21 cellular contexts compared by ENCODE assay signal in genomic region chr12:74286254-74286653, GRCh38.
DNase-seq lines count a peak whose midpoint lies in the region; ATAC-seq, FAIRE-seq and TF ChIP-seq lines count a peak whose summit lies in the region.
"Had no signal": no experiment of that assay in that cellular context is flagged by ENCODE, and none has a peak within 500 bp of the region (broad histone marks: within the 10 kb centered on the region; RNA-seq: fewer than 3 reads in every experiment).

No MANE protein-coding gene starts in this region.

- peak overlapping the region; percentile 80 for H3K27ac ChIP-seq in epithelial cell of prostate
- H3K27ac ChIP-seq in MM.1S (ENCODE audit: low read length), result no peak overlapping the region
- H3K27ac ChIP-seq: 22Rv1, A549, C4-2B, GM23248 had no signal

- no peaks in the 10 kb centered on the region for H3K27me3 ChIP-seq in MM.1S (replicated peaks; ENCODE audit: insufficient read depth, low read length)

- no peaks in the 10 kb centered on the region for H3K9me2 ChIP-seq in MM.1S (replicated peaks; ENCODE audit: insufficient read depth, low read length)

- H3K9ac ChIP-seq in MM.1S (ENCODE audit: low read length), result no peak overlapping the region
- H3K9ac ChIP-seq: GM23248 had no signal

- H3K4me3 ChIP-seq in MM.1S (ENCODE audit: low read length), result no peak overlapping the region
- H3K4me3 ChIP-seq: A549, GM12878, GM23248 had no signal

- H3K4me1 ChIP-seq in MM.1S (ENCODE audit: low read length), result no peaks in the 10 kb centered on the region
- H3K4me1 ChIP-seq: A549 had no signal

- H2AFZ ChIP-seq in MM.1S (ENCODE audit: low read length), result no peak overlapping the region
- H2AFZ ChIP-seq: GM23248 had no signal

- no peak overlapping the region for H3K4me2 ChIP-seq in MM.1S (ENCODE audit: low read depth, low read length)
- H3K4me2 ChIP-seq: A549 had no signal

- DNase-seq in D721Med (ENCODE audit: insufficient read length, low spot score) (no peak), NCI-H524 treated with DMSO at 0.1 percent for 48 hours (lab: John Stamatoyannopoulos, UW) (peak; percentile 27), SK-N-DZ (ENCODE audit: low spot score) (peak; percentile 37), epithelial cell of prostate (ENCODE audit: low read depth, low spot score) (no peak), MM.1S (no peak), medulla oblongata (ENCODE audit: extremely low spot score) (no peak)
- DNase-seq: AML-193; Calu3; CD4-positive, alpha-beta T cell; DMS 273 treated with DMSO at 0.1 percent for 48 hours; DND-41; EL; GM23248; HCEC 1CT had no signal

- no peaks in the 10 kb centered on the region for H3K9me3 ChIP-seq in MM.1S (replicated peaks; ENCODE audit: insufficient read depth, low read length)
- H3K9me3 ChIP-seq: A549 had no signal

- H3F3A ChIP-seq in MM.1S (ENCODE audit: insufficient read depth, low read length), result no peaks in the 10 kb centered on the region

- H3K36me3 ChIP-seq in MM.1S (replicated peaks; ENCODE audit: insufficient read depth, low read length), result no peaks in the 10 kb centered on the region

- peak; percentile 73 for FAIRE-seq in D721Med (lab: Jason Lieb, UNC)
- FAIRE-seq: A549, GM12878, H54 had no signal

- H4K20me1 ChIP-seq in MM.1S (ENCODE audit: insufficient read depth, low read length), result no peaks in the 10 kb centered on the region

- TF ChIP-seq CTCF in D721Med (IDR thresholded peaks at IDR 0.05; ENCODE audit: insufficient read depth, missing control alignments) (no peak), MM.1S (IDR thresholded peaks at IDR 0.05; ENCODE audit: low read length) (no peak)

- no peaks in the 10 kb centered on the region for H3K79me2 ChIP-seq in MM.1S (ENCODE audit: low read length)

- ATAC-seq in HG03432 (IDR thresholded peaks at IDR 0.05; ENCODE audit: unreplicated experiment), result no peak
- no peak for ATAC-seq in GM21737 (IDR thresholded peaks at IDR 0.05; ENCODE audit: unreplicated experiment)
- ATAC-seq: A549, GM12878 had no signal

Comparison
In these comparisons a context has a peak if more than half of its experiments do, and no peak if none do; other contexts are left out.
1. DNase-seq: peak in NCI-H524 treated with DMSO at 0.1 percent for 48 hours (single experiment) and SK-N-DZ (single experiment); none in D721Med (single experiment), epithelial cell of prostate (single experiment), MM.1S (single experiment) and medulla oblongata (single experiment).